In genomic region chr11:15710593-15711260, GRCh38 we compare ENCODE assay signal across 1 cellular context.
TF ChIP-seq lines count a peak whose summit lies in the region.

No MANE protein-coding gene starts in this region.

TF ChIP-seq in IMR-90, 13 proteins besides CTCF, POLR2A, EP300 and RAD21:
- TF ChIP-seq NFE2L2 (IDR thresholded peaks at IDR 0.05; ENCODE audit: low read depth, low read length), result no peak
- no peak for TF ChIP-seq RCOR1 (IDR thresholded peaks at IDR 0.05; ENCODE audit: insufficient replicate concordance, low read length)
